In the genomic region with DNA sequence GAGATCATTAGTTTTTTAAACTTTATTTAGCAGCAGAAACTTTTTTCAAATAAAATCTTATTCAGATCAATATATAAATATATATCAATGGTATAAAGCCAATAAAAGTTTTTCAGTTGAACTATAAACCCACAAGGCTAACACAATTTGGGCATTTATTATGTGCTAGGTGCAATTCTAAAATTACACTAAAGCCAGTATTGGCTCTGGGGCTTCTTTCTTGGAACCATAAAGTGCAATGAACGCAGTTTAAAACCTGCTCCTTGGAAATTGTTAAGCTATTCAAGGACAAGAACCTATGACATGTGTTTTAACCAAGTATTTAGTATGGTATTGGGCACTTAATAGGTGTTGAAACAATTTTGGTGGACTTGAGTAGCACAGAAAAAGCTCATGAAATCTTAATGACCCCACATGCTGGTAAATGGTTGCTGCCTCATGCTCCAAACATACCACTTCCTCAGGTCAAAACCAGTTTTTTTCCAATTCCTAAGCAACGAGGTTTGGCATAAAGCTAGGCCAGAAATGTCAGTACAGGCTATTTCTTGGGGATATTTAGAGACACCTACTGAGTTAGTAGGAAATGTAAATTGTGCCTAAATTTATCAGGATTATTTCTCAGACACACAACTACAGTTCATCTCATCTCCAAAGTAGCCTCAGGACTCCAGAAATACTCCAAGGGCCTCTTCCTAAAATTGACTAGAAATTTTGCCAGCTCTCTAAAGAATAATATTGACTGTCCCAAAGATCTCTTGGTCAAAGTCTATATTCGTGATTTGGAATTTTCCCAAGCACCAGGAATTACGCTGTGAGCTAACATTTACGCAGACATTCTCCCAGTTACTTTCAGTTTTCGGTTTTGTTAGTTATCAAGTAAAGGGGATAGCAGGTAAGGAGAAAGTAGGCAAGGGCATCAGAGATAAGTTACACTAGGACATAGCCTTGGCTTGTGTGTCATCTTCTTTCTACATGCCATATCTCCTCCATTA, we compare ENCODE assay signal across 15 cellular contexts.
DNase-seq lines count a peak whose midpoint lies in the region; ATAC-seq, FAIRE-seq and TF ChIP-seq lines count a peak whose summit lies in the region.
"Had no signal": no experiment of that assay in that cellular context is flagged by ENCODE, and none has a peak within 500 bp of the region (broad histone marks: within the 10 kb centered on the region; RNA-seq: fewer than 3 reads in every experiment).

No MANE protein-coding gene starts in this region.

- intact Hi-C loops in transverse colon (cut with DNase I; ENCODE audit: low total_unique reads) = loop anchor here (2.0 kb wide), 1 partner anchor 20 kb away; no protein-coding TSS in a partner anchor
- intact Hi-C loops in activated CD4-positive, alpha-beta memory T cell treated with anti-CD3 and anti-CD28 coated beads for 36 hours (cut with micrococcal nuclease) = no loop called here

- H3K27me3 ChIP-seq in mucosa of rectum (ENCODE audit: control insufficient read depth in 2 of 2, insufficient read depth in 2 of 2, low read length in 2 of 2) = no peaks in the 10 kb centered on the region
- H3K27me3 ChIP-seq in transverse colon = no peaks in the 10 kb centered on the region

- H3K9me3 ChIP-seq in mucosa of rectum (ENCODE audit: control insufficient read depth in 2 of 2, low read length in 2 of 2) = no peaks in the 10 kb centered on the region
- no peaks in the 10 kb centered on the region for H3K9me3 ChIP-seq in transverse colon
- H3K9me3 ChIP-seq: HAP-1 had no signal

- TF ChIP-seq EP300 in transverse colon (IDR thresholded peaks at IDR 0.05; ENCODE audit: low read depth) = no peak

- H3K4me3 ChIP-seq in mucosa of rectum (ENCODE audit: low read length in 2 of 2) (peak overlapping the region in 1 of 2 donors; percentile 44), transverse colon (no peak overlapping the region)
- H3K4me3 ChIP-seq: HAP-1 had no signal

- POLR2A ChIA-PET in activated CD4-positive, alpha-beta memory T cell treated with anti-CD3 and anti-CD28 coated beads for 36 hours (lab: Charles Lee) = no interaction called here

- TF ChIP-seq POLR2A in transverse colon (IDR thresholded peaks at IDR 0.05) = no peak

- ATAC-seq in left lobe of liver (peak; percentile 98), HG02981 (IDR thresholded peaks at IDR 0.05; ENCODE audit: unreplicated experiment) (no peak), HG02759 (IDR thresholded peaks at IDR 0.05; ENCODE audit: unreplicated experiment) (no peak)
- ATAC-seq: CD8-positive, alpha-beta T cell had no signal

- H3K4me1 ChIP-seq in mucosa of rectum (ENCODE audit: control insufficient read depth in 2 of 2, insufficient read depth in 2 of 2, low read length in 2 of 2) (peaks cover 3 to 10% of the 10 kb centered on the region in 2 donors), transverse colon (peaks cover 0 to 17% (median 10%) of the 10 kb centered on the region in 4 donors)
- H3K4me1 ChIP-seq: HAP-1 had no signal

- in situ Hi-C loops in transverse colon (cut with MboI; ENCODE audit: low pct_ligation_motif_present in 1 of 4, low pct_unique_long_range_greater_than_20kb in 1 of 4, low sequenced_read_pairs in 3 of 4) = no loop called here

- peak overlapping the region; percentile 55 to 72 for H3K27ac ChIP-seq in mucosa of rectum (ENCODE audit: low read depth in 2 of 2, low read length in 2 of 2)
- H3K27ac ChIP-seq in transverse colon = peak overlapping the region; percentile 42 to 67 (median 64)

- CTCF ChIA-PET in activated CD4-positive, alpha-beta memory T cell treated with anti-CD3 and anti-CD28 coated beads for 36 hours (lab: Charles Lee) = no interaction called here

- no peaks in the 10 kb centered on the region for H3K27me3 Mint-ChIP-seq in activated CD4-positive, alpha-beta memory T cell treated with anti-CD3 and anti-CD28 coated beads for 36 hours
- H3K27me3 Mint-ChIP-seq: IgD-negative memory B cell had no signal

- TF ChIP-seq CTCF in transverse colon (IDR thresholded peaks at IDR 0.05) = no peak

- WGBS in transverse colon (ENCODE audit: low coverage in 1 of 2), 2 donors = 37 to 53% methylated on average over 3 to 6 of the region's 6 CpGs

- H3K9ac ChIP-seq in mucosa of rectum (ENCODE audit: low read depth in 1 of 2, low read length in 2 of 2) = no peak overlapping the region

- no peak overlapping the region for H3K4me3 Mint-ChIP-seq in activated CD4-positive, alpha-beta memory T cell treated with anti-CD3 and anti-CD28 coated beads for 36 hours
- H3K4me3 Mint-ChIP-seq: CD14-positive monocyte; CD8-positive, alpha-beta T cell; IgD-negative memory B cell had no signal

- H3K36me3 Mint-ChIP-seq in activated CD4-positive, alpha-beta memory T cell treated with anti-CD3 and anti-CD28 coated beads for 36 hours = no peaks in the 10 kb centered on the region
- H3K36me3 Mint-ChIP-seq: CD14-positive monocyte; CD8-positive, alpha-beta T cell; IgD-negative memory B cell had no signal

- H3K27ac Mint-ChIP-seq in activated CD4-positive, alpha-beta memory T cell treated with anti-CD3 and anti-CD28 coated beads for 36 hours = no peak overlapping the region
- H3K27ac Mint-ChIP-seq: CD14-positive monocyte; CD8-positive, alpha-beta T cell; IgD-negative memory B cell had no signal

- DNase-seq in left lobe of liver (ENCODE audit: low spot score) (no peak), transverse colon (no peak), NOMO-1 treated with DMSO at 0.1 percent for 48 hours (lab: John Stamatoyannopoulos, UW; ENCODE audit: unreplicated experiment) (no peak)
- no peak for DNase-seq in activated CD4-positive, alpha-beta memory T cell treated with anti-CD3 and anti-CD28 coated beads for 36 hours
- DNase-seq: CD8-positive, alpha-beta T cell; COR-L47; DND-41 had no signal

- H3K9me3 Mint-ChIP-seq in activated CD4-positive, alpha-beta memory T cell treated with anti-CD3 and anti-CD28 coated beads for 36 hours = no peaks in the 10 kb centered on the region
- H3K9me3 Mint-ChIP-seq: IgD-negative memory B cell had no signal

- peak; percentile 78 for FAIRE-seq in colon (lab: Jason Lieb, UNC)
- FAIRE-seq: H1 had no signal

- H3K36me3 ChIP-seq in mucosa of rectum (ENCODE audit: control insufficient read depth in 2 of 2, insufficient read depth in 2 of 2, low read length in 2 of 2) = no peaks in the 10 kb centered on the region
- no peaks in the 10 kb centered on the region for H3K36me3 ChIP-seq in transverse colon
- H3K36me3 ChIP-seq: HAP-1 had no signal

- H3K4me1 Mint-ChIP-seq in activated CD4-positive, alpha-beta memory T cell treated with anti-CD3 and anti-CD28 coated beads for 36 hours (ENCODE audit: low read depth) = no peaks in the 10 kb centered on the region
- H3K4me1 Mint-ChIP-seq: IgD-negative memory B cell had no signal
